ENCODE assay signal across 1 cellular context in the genomic region with DNA sequence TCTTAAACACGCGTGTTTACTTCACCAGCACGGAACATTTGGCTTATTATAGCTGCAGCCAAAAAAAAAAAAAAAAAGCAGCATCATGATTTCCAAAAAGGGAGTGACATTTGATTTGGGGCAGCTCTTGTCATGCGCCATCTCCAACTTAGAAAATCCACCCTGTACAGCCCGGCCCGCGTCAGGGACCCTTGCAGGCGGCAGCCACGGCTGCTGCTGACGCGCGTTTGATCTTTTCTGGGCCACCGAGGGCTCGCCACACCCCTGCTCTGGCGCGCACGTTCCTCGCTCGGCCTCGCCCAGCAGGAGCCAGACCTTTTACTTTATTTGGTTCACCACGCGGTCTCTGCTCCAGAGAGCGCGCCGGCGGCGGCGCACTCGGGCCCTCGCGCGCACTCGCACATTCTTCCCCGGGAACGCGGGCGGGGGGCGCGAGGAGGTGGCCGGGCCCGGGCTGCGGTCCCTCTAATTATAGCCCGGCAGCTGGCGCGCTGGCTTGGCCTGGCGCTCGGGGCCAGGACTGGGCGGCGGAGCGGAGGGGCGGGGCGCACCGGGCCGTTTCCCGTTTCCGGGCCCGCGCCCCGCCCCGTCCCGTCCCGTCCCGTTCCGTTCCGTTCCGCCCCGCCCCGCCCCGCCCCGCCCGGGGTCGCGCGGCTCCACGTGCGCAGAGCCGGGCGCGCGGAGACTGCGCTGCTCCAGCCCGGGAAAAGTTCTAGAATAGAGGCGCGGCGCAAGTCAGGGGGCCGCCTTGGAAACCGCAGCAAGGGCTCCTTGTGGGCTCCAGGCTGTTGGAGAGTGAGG.
TF ChIP-seq lines count a peak whose summit lies in the region.

No MANE protein-coding gene starts in this region.

TF ChIP-seq in GM12878, 131 proteins besides CTCF, POLR2A, EP300 and RAD21 (continued from another document):
- TF ChIP-seq, protein P1, sequence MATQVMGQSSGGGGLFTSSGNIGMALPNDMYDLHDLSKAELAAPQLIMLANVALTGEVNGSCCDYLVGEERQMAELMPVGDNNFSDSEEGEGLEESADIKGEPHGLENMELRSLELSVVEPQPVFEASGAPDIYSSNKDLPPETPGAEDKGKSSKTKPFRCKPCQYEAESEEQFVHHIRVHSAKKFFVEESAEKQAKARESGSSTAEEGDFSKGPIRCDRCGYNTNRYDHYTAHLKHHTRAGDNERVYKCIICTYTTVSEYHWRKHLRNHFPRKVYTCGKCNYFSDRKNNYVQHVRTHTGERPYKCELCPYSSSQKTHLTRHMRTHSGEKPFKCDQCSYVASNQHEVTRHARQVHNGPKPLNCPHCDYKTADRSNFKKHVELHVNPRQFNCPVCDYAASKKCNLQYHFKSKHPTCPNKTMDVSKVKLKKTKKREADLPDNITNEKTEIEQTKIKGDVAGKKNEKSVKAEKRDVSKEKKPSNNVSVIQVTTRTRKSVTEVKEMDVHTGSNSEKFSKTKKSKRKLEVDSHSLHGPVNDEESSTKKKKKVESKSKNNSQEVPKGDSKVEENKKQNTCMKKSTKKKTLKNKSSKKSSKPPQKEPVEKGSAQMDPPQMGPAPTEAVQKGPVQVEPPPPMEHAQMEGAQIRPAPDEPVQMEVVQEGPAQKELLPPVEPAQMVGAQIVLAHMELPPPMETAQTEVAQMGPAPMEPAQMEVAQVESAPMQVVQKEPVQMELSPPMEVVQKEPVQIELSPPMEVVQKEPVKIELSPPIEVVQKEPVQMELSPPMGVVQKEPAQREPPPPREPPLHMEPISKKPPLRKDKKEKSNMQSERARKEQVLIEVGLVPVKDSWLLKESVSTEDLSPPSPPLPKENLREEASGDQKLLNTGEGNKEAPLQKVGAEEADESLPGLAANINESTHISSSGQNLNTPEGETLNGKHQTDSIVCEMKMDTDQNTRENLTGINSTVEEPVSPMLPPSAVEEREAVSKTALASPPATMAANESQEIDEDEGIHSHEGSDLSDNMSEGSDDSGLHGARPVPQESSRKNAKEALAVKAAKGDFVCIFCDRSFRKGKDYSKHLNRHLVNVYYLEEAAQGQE (IDR thresholded peaks at IDR 0.05; ENCODE audit: low read depth, low read length) = no peak
- TF ChIP-seq JUNB (IDR thresholded peaks at IDR 0.05) = no peak
- TF ChIP-seq SRF (IDR thresholded peaks at IDR 0.05; ENCODE audit: low read depth in 2 of 2, low read length in 2 of 2) = no peak
- no peak for TF ChIP-seq CBX3 (IDR thresholded peaks at IDR 0.05; ENCODE audit: borderline replicate concordance, low read depth)
- TF ChIP-seq ATF3 (IDR thresholded peaks at IDR 0.05; ENCODE audit: borderline replicate concordance, extremely low read depth, low read depth, low read length) = no peak
- TF ChIP-seq NFXL1 (IDR thresholded peaks at IDR 0.05; ENCODE audit: borderline replicate concordance) = no peak
- no peak for TF ChIP-seq TAF1 (IDR thresholded peaks at IDR 0.05; ENCODE audit: borderline replicate concordance, low read depth, low read length)
- TF ChIP-seq EGR1 (IDR thresholded peaks at IDR 0.05; ENCODE audit: borderline replicate concordance in 1 of 2, low read depth in 2 of 2, low read length in 2 of 2) = no peak
- TF ChIP-seq IRF4 (IDR thresholded peaks at IDR 0.05; ENCODE audit: low read depth, low read length) = no peak
- TF ChIP-seq KLF5 (IDR thresholded peaks at IDR 0.05; ENCODE audit: partially characterized antibody) = no peak
- TF ChIP-seq RBBP5 (conservative IDR thresholded peaks at IDR 0.05) = no peak
- no peak for TF ChIP-seq ZNF622 (IDR thresholded peaks at IDR 0.05)
- TF ChIP-seq TCF3 (IDR thresholded peaks at IDR 0.05; ENCODE audit: borderline replicate concordance, insufficient read depth, low read depth, low read length) = 0 out of 2 replicates have a peak, but pooled peaks have one; percentile 59
- no peak for TF ChIP-seq IRF3 (IDR thresholded peaks at IDR 0.05)
- peak; percentile 48; the same call in 1 of the 2 replicates for TF ChIP-seq EED (IDR thresholded peaks at IDR 0.05; ENCODE audit: low read depth)
- TF ChIP-seq SMAD1 (IDR thresholded peaks at IDR 0.05; ENCODE audit: low read depth, partially characterized antibody) = no peak
- peak; percentile 72 for TF ChIP-seq BACH1 (IDR thresholded peaks at IDR 0.05; ENCODE audit: borderline replicate concordance)
- no peak for TF ChIP-seq E2F8 (IDR thresholded peaks at IDR 0.05; ENCODE audit: low read depth, partially characterized antibody)
- no peak for TF ChIP-seq CEBPB (IDR thresholded peaks at IDR 0.05; ENCODE audit: borderline replicate concordance in 1 of 2, low read depth in 2 of 2, low read length in 2 of 2)
- TF ChIP-seq ZSCAN29 (IDR thresholded peaks at IDR 0.05) = no peak
- no peak; the same call in 1 of the 2 replicates for TF ChIP-seq RUNX3 (IDR thresholded peaks at IDR 0.05; ENCODE audit: low read length)
- TF ChIP-seq E4F1 (IDR thresholded peaks at IDR 0.05; ENCODE audit: borderline replicate concordance, partially characterized antibody) = no peak
- TF ChIP-seq, protein P2, sequence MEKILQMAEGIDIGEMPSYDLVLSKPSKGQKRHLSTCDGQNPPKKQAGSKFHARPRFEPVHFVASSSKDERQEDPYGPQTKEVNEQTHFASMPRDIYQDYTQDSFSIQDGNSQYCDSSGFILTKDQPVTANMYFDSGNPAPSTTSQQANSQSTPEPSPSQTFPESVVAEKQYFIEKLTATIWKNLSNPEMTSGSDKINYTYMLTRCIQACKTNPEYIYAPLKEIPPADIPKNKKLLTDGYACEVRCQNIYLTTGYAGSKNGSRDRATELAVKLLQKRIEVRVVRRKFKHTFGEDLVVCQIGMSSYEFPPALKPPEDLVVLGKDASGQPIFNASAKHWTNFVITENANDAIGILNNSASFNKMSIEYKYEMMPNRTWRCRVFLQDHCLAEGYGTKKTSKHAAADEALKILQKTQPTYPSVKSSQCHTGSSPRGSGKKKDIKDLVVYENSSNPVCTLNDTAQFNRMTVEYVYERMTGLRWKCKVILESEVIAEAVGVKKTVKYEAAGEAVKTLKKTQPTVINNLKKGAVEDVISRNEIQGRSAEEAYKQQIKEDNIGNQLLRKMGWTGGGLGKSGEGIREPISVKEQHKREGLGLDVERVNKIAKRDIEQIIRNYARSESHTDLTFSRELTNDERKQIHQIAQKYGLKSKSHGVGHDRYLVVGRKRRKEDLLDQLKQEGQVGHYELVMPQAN (conservative IDR thresholded peaks at IDR 0.05) = peak; percentile 87
- no peak for TF ChIP-seq ZZZ3 (IDR thresholded peaks at IDR 0.05; ENCODE audit: control insufficient read depth, insufficient read length, low read depth)
- TF ChIP-seq CREB1 (IDR thresholded peaks at IDR 0.05; ENCODE audit: low read depth) = peak; percentile 52; the same call in 1 of the 2 replicates
- no peak for TF ChIP-seq TBL1XR1 (IDR thresholded peaks at IDR 0.05; ENCODE audit: low read depth, low read length)
TF ChIP-seq in GM12878: peak in this region for 44.
